Comparison of ENCODE assay signal across 21 cellular contexts in the genomic region with DNA sequence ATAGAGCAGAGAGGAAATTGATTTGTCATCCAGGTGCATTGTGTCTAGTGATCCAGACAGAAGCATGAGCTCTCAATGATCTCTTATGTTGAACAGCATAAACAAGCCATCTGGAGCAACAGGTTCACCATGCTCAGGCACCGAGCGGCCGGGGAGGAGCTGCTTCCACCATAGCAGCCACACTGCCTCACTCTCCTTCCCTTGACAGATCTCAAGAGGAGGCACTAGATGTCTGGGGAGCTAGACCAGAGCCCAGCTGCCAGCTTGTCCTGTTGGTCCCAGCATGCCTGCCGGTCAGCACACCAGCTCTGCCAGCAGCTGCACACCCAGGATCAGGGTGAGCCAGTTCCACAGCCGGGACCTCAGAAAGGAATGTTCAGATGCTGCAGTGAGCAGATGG. TPM values are rescaled to one million over a fixed set of nuclear protein-coding genes. Genes with fewer than 3 reads are reported as not detected.
"Had no signal": no experiment of that assay in that cellular context is flagged by ENCODE, and none has a peak within 500 bp of the region (broad histone marks: within the 10 kb centered on the region; RNA-seq: fewer than 3 reads in every experiment).

No MANE protein-coding gene starts in this region.

- H3K4me2 ChIP-seq: smooth muscle cell had no signal

- H3K27ac Mint-ChIP-seq: activated CD4-positive, alpha-beta T cell treated with anti-CD3 and anti-CD28 coated beads, Interleukin-2, amount 10 ng/mL, durations not matched to agents 7 days and 5 days; activated naive CD4-positive, alpha-beta T cell treated with anti-CD3 and anti-CD28 coated beads, Interleukin-2, amount 50 U/mL, for 24 hours; effector memory CD8-positive, alpha-beta T cell; nephron; stimulated activated naive CD8-positive, alpha-beta T cell treated with anti-CD3 and anti-CD28 coated beads, Interleukin-15, amount 100 ng/mL, for 72 hours; type B pancreatic cell had no signal

- H3K4me3 Mint-ChIP-seq: activated CD4-positive, alpha-beta T cell treated with anti-CD3 and anti-CD28 coated beads, Interleukin-2, amount 10 ng/mL, durations not matched to agents 7 days and 5 days; activated naive CD4-positive, alpha-beta T cell treated with anti-CD3 and anti-CD28 coated beads, Interleukin-2, amount 50 U/mL, for 24 hours; effector memory CD8-positive, alpha-beta T cell; nephron; stimulated activated naive CD8-positive, alpha-beta T cell treated with anti-CD3 and anti-CD28 coated beads, Interleukin-15, amount 100 ng/mL, for 72 hours; type B pancreatic cell had no signal

- H3K9me3 ChIP-seq: adrenal gland, esophagus squamous epithelium, heart right ventricle, left lung, right lobe of liver, suprapubic skin had no signal

- H3K27ac ChIP-seq: adrenal gland, cardiac muscle cell, esophagus squamous epithelium, heart right ventricle, left lung, parathyroid adenoma, right lobe of liver, suprapubic skin had no signal

- H3K36me3 ChIP-seq: adrenal gland, cardiac muscle cell, esophagus squamous epithelium, heart right ventricle, left lung, right lobe of liver, suprapubic skin had no signal

- H3K4me1 ChIP-seq: adrenal gland, esophagus squamous epithelium, heart right ventricle, left lung, parathyroid adenoma, suprapubic skin had no signal

- H3K4me1 Mint-ChIP-seq: activated CD4-positive, alpha-beta T cell treated with anti-CD3 and anti-CD28 coated beads, Interleukin-2, amount 10 ng/mL, durations not matched to agents 7 days and 5 days; activated naive CD4-positive, alpha-beta T cell treated with anti-CD3 and anti-CD28 coated beads, Interleukin-2, amount 50 U/mL, for 24 hours; nephron; stimulated activated naive CD8-positive, alpha-beta T cell treated with anti-CD3 and anti-CD28 coated beads, Interleukin-15, amount 100 ng/mL, for 72 hours had no signal

- ATAC-seq: activated CD4-positive, CD25-positive, alpha-beta regulatory T cell treated with anti-CD3 and anti-CD28 coated beads, Interleukin-2, amount 50 U/mL, for 24 hours; effector memory CD8-positive, alpha-beta T cell; heart right ventricle; left lung; right lobe of liver; stimulated activated naive CD8-positive, alpha-beta T cell treated with anti-CD3 and anti-CD28 coated beads, Interleukin-15, amount 100 ng/mL, for 72 hours had no signal

- H3K9ac ChIP-seq: parathyroid adenoma had no signal

- H3K36me3 Mint-ChIP-seq: activated naive CD4-positive, alpha-beta T cell treated with anti-CD3 and anti-CD28 coated beads, Interleukin-2, amount 50 U/mL, for 24 hours; type B pancreatic cell had no signal

- H3K79me2 ChIP-seq: parathyroid adenoma had no signal

- H3K9me3 Mint-ChIP-seq: activated CD4-positive, alpha-beta T cell treated with anti-CD3 and anti-CD28 coated beads, Interleukin-2, amount 10 ng/mL, durations not matched to agents 7 days and 5 days; activated naive CD4-positive, alpha-beta T cell treated with anti-CD3 and anti-CD28 coated beads, Interleukin-2, amount 50 U/mL, for 24 hours; effector memory CD8-positive, alpha-beta T cell; type B pancreatic cell had no signal

- H3K4me3 ChIP-seq: adrenal gland, cardiac muscle cell, esophagus squamous epithelium, heart right ventricle, left lung, right lobe of liver, smooth muscle cell, suprapubic skin had no signal

- H3K27me3 ChIP-seq: adrenal gland, cardiac muscle cell, right lobe of liver had no signal

- H2AFZ ChIP-seq: parathyroid adenoma had no signal

- DNase-seq: activated CD4-positive, alpha-beta T cell treated with anti-CD3 and anti-CD28 coated beads, Interleukin-2, amount 10 ng/mL, durations not matched to agents 7 days and 5 days; activated gamma-delta T cell; adrenal gland; effector memory CD8-positive, alpha-beta T cell; esophagus squamous epithelium; heart right ventricle; left lung; mammary epithelial cell; midbrain; right lobe of liver; stimulated activated CD4-positive, alpha-beta T cell treated with anti-CD3 and anti-CD28 coated beads, Interleukin-4, amount 100 ng/mL, for 1 hour; stimulated activated naive CD8-positive, alpha-beta T cell treated with anti-CD3 and anti-CD28 coated beads, Interleukin-15, amount 100 ng/mL, for 72 hours had no signal

RNA-seq across cellular contexts. Expression of gene LONRF2, which starts 17.5 kb away (rescaled TPM):
- total RNA-seq: dermis microvascular lymphatic vessel endothelial cell had no signal
- polyA plus RNA-seq: mammary epithelial cell had no signal
